Comparison of ENCODE assay signal across 9 cellular contexts in the genomic region with DNA sequence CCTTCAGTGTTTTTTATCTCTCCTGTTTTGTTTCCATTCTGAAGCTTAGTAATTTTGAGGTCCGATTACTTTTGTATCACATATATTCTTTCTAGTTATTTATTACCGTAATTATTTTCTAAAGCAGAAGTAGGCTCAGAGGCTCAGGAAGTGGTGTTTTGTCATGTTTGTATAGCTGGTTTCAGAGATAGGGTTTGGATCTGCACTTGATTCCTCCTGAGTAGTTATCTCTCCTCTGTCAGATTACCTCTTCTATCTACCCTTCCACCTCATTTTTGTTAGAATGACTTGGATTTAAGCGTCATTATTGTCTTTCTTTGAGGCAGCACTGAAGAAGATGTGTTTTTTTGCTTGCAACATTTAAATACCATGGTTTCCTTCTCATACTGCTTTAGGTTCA.
A peak's percentile ranks its signal among the peaks of the same experiment; 100 is the strongest.
DNase-seq lines count a peak whose midpoint lies in the region; ATAC-seq and FAIRE-seq lines count a peak whose summit lies in the region.
"Had no signal": no experiment of that assay in that cellular context is flagged by ENCODE, and none has a peak within 500 bp of the region (broad histone marks: within the 10 kb centered on the region; RNA-seq: fewer than 3 reads in every experiment).

No MANE protein-coding gene starts in this region.

- FAIRE-seq in urothelium cell line (lab: Jason Lieb, UNC) = no peak
- FAIRE-seq: colon had no signal

- ATAC-seq in GM21390 (IDR thresholded peaks at IDR 0.05; ENCODE audit: unreplicated experiment) = peak; percentile 54
- ATAC-seq in HG03469 (IDR thresholded peaks at IDR 0.05; ENCODE audit: unreplicated experiment) = peak; percentile 44
- ATAC-seq in activated naive CD8-positive, alpha-beta T cell treated with anti-CD3 and anti-CD28 coated beads, Interleukin-2, amount 10 ng/mL, durations not matched to agents 7 days and 5 days (ENCODE audit: low read depth) = no peak

- H3K27me3 Mint-ChIP-seq in activated naive CD8-positive, alpha-beta T cell treated with anti-CD3 and anti-CD28 coated beads, Interleukin-2, amount 10 ng/mL, durations not matched to agents 7 days and 5 days = no peaks in the 10 kb centered on the region

- H3K4me3 Mint-ChIP-seq in activated naive CD8-positive, alpha-beta T cell treated with anti-CD3 and anti-CD28 coated beads, Interleukin-2, amount 10 ng/mL, durations not matched to agents 7 days and 5 days = no peak overlapping the region

- peak overlapping the region; percentile 17 for H3K27ac Mint-ChIP-seq in activated naive CD8-positive, alpha-beta T cell treated with anti-CD3 and anti-CD28 coated beads, Interleukin-2, amount 10 ng/mL, durations not matched to agents 7 days and 5 days

- H3K36me3 Mint-ChIP-seq in activated naive CD8-positive, alpha-beta T cell treated with anti-CD3 and anti-CD28 coated beads, Interleukin-2, amount 10 ng/mL, durations not matched to agents 7 days and 5 days = peaks cover 2% of the 10 kb centered on the region

- peaks cover 9% of the 10 kb centered on the region for H3K4me1 Mint-ChIP-seq in activated naive CD8-positive, alpha-beta T cell treated with anti-CD3 and anti-CD28 coated beads, Interleukin-2, amount 10 ng/mL, durations not matched to agents 7 days and 5 days

- no peaks in the 10 kb centered on the region for H3K9me3 Mint-ChIP-seq in activated naive CD8-positive, alpha-beta T cell treated with anti-CD3 and anti-CD28 coated beads, Interleukin-2, amount 10 ng/mL, durations not matched to agents 7 days and 5 days

- POLR2A ChIA-PET in activated naive CD8-positive, alpha-beta T cell treated with anti-CD3 and anti-CD28 coated beads, Interleukin-2, amount 10 ng/mL, durations not matched to agents 7 days and 5 days (lab: Charles Lee) = no interaction called here

- DNase-seq in GF-D8 (lab: John Stamatoyannopoulos, UW) (peak; percentile 79), anterior cingulate cortex (lab: John Stamatoyannopoulos, UW) (no peak), urothelium cell line (ENCODE audit: low spot score) (no peak), SW 1271 (lab: John Stamatoyannopoulos, UW) (no peak)
- DNase-seq in activated naive CD8-positive, alpha-beta T cell treated with anti-CD3 and anti-CD28 coated beads, Interleukin-2, amount 10 ng/mL, durations not matched to agents 7 days and 5 days = no peak
- no peak for DNase-seq in stimulated activated CD8-positive, alpha-beta memory T cell treated with anti-CD3 and anti-CD28 coated beads, Interleukin-4, amount 100 ng/mL, for 48 hours
